Comparison of ENCODE assay signal across 9 cellular contexts in the genomic region with DNA sequence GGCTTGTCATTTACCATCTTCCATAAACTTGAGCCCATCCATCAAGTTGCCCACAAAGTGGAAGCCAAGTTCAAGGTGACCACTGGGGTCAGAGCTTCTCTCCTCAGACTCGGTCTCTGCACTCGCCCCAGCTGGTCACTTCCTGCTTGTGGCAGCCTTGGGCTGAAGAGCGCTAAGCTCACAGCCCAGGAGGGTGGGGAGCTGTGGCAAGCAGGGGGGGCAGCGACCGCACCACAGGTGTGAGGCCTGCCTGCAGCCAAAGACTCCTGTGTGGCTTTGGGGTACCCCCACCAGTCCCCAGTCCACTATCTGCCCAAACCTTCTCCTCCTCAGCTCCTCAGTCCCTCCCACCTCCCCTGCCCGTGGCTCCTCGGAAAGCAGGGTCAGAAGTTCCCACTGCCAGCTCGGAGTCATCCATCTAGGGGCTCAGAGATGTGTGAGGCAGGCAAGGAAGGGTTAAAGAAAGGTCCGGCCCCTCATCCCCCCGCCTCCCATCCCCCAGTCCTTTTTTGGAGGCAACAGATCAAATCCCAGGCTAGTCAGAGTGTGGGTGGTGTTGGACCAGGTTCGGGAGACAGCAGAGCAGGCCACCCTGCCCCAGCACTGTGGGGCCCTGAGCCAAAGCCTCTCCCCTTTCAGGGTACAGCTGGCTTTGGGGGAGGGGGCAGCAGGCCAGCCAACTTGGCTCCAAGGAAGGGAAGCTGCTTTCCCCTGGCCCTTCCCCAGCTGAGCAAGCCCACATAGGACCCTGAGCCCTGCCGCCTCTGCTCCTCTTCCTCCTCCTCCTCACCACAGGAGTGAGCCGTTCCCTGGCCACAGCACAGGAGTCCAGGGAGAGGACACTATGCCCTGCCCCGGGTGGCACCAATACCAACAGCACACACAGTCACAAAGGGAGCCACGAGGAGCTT. TPM values are rescaled to one million over a fixed set of nuclear protein-coding genes. Genes with fewer than 3 reads are reported as not detected.
DNase-seq lines count a peak whose midpoint lies in the region; ATAC-seq and TF ChIP-seq lines count a peak whose summit lies in the region.
"Had no signal": no experiment of that assay in that cellular context is flagged by ENCODE, and none has a peak within 500 bp of the region (broad histone marks: within the 10 kb centered on the region; RNA-seq: fewer than 3 reads in every experiment).

No MANE protein-coding gene starts in this region.

- no peak overlapping the region for H2BK120ac ChIP-seq in H9 (ENCODE audit: low read depth, low read length, poor library complexity, severe bottlenecking)

- H4K20me1 ChIP-seq in H9 (ENCODE audit: control insufficient read depth, insufficient read depth, insufficient read length): no peaks in the 10 kb centered on the region
- no peaks in the 10 kb centered on the region for H4K20me1 ChIP-seq in hepatocyte (ENCODE audit: insufficient read depth, poor library complexity, severe bottlenecking)

- no peak overlapping the region for H3K4ac ChIP-seq in H9 (ENCODE audit: low read depth, low read length)

- H4K5ac ChIP-seq in H9 (ENCODE audit: insufficient read length, low read depth, low read length): no peak overlapping the region

- no peak overlapping the region; the same call in 1 of the 2 replicates for H3K14ac ChIP-seq in H9 (ENCODE audit: insufficient read depth, low read length)

- no peak overlapping the region for H2AK5ac ChIP-seq in H9 (ENCODE audit: insufficient read length, low read length)

- no peak overlapping the region for H3K56ac ChIP-seq in H9 (ENCODE audit: insufficient read length, low read depth, low read length)

- H3K79me2 ChIP-seq in H9 (ENCODE audit: insufficient read depth, low read length) (no peaks in the 10 kb centered on the region), hepatocyte (no peaks in the 10 kb centered on the region)

- H2BK5ac ChIP-seq in H9 (ENCODE audit: insufficient read length, low read length): no peak overlapping the region

- peak; percentile 39 for ATAC-seq in sciatic nerve

- H2AFZ ChIP-seq in H9 (ENCODE audit: low read length): no peak overlapping the region
- H2AFZ ChIP-seq in hepatocyte: no peak overlapping the region

- peaks cover 4% of the 10 kb centered on the region; the same call in 1 of the 2 replicates for H3K4me1 ChIP-seq in H9 (ENCODE audit: insufficient read depth, low read length)
- peaks cover 14% of the 10 kb centered on the region for H3K4me1 ChIP-seq in hepatocyte (ENCODE audit: insufficient read depth)

- no peak overlapping the region for H3T11ph ChIP-seq in H9 (ENCODE audit: low read length)

- no peaks in the 10 kb centered on the region for H3K23me2 ChIP-seq in H9 (ENCODE audit: insufficient read length, low read depth, low read length, poor library complexity, severe bottlenecking)

- no peaks in the 10 kb centered on the region for H3K36me3 ChIP-seq in hepatocyte (replicated peaks; ENCODE audit: insufficient read depth, low read depth)

- no peak overlapping the region for H4K8ac ChIP-seq in H9 (replicated peaks; ENCODE audit: insufficient read length, low read depth, low read length)

- peaks cover 12 to 37% (median 35%) of the 10 kb centered on the region in 3 experiments; a peak in 6 of 7 replicates for H3K36me3 Mint-ChIP-seq in H9 (ENCODE audit: insufficient read depth in 1 of 3, low read depth in 3 of 3)
- peaks cover 24% of the 10 kb centered on the region for H3K36me3 Mint-ChIP-seq in brain

- intact Hi-C loops in sciatic nerve (cut with DNase I): loop anchor here (10.0 kb wide), 1 partner anchor 176 kb away; no protein-coding TSS in a partner anchor

- H3K18ac ChIP-seq in H9 (ENCODE audit: insufficient read length, low read depth, low read length): no peak overlapping the region

- no peak for TF ChIP-seq CTCF in H9 (conservative IDR thresholded peaks at IDR 0.05)
- no peak for TF ChIP-seq CTCF in brain (conservative IDR thresholded peaks at IDR 0.05)
- TF ChIP-seq CTCF in hepatocyte (IDR thresholded peaks at IDR 0.05; ENCODE audit: poor library complexity): no peak

- H3K79me1 ChIP-seq in H9 (ENCODE audit: insufficient read depth, low read depth, low read length, poor library complexity, severe bottlenecking): no peaks in the 10 kb centered on the region

- DNase-seq in H9: peak; percentile 79
- DNase-seq in hepatocyte (ENCODE audit: low spot score): peak; percentile 12
- no peak for DNase-seq in sciatic nerve (ENCODE audit: low spot score)
- no peak for DNase-seq in NCI-H748 (lab: John Stamatoyannopoulos, UW; ENCODE audit: unreplicated experiment)
- DNase-seq in epidermal melanocyte (ENCODE audit: insufficient read length, low spot score): no peak
- no peak for DNase-seq in HT-29 (ENCODE audit: low spot score)
- DNase-seq in NCI-H2029 treated with DMSO at 0.1 percent for 48 hours (lab: John Stamatoyannopoulos, UW): no peak

- H3K27me3 ChIP-seq in H9 (ENCODE audit: insufficient read depth, low read length) (no peaks in the 10 kb centered on the region), hepatocyte (no peaks in the 10 kb centered on the region)

- H3K27ac ChIP-seq in H9 (ENCODE audit: insufficient read length, low read depth, low read length) (no peak overlapping the region), hepatocyte (no peak overlapping the region)

- H3K9me3 Mint-ChIP-seq in H9 (no peaks in the 10 kb centered on the region; a peak in 1 of 5 replicates), brain (peaks cover 0 to 2% (median 0%) of the 10 kb centered on the region in 5 experiments)
- H3K9me3 Mint-ChIP-seq: central memory CD8-positive, alpha-beta T cell had no signal

- H3K4me2 ChIP-seq in H9 (ENCODE audit: insufficient read depth, insufficient read length, low read length) (peak overlapping the region; percentile 8), hepatocyte (no peak overlapping the region)

- no peak overlapping the region for H3K4me3 ChIP-seq in hepatocyte

- no peak overlapping the region for H2BK20ac ChIP-seq in H9 (ENCODE audit: low read depth, low read length, poor library complexity, severe bottlenecking)

- H2BK15ac ChIP-seq in H9 (ENCODE audit: low read depth, low read length): no peak overlapping the region

- H3K9ac ChIP-seq in H9 (ENCODE audit: extremely low read depth, insufficient read length, low read length): no peak overlapping the region

- H3K4me1 Mint-ChIP-seq in H9 (peaks cover 21 to 47% of the 10 kb centered on the region in 2 experiments), brain (peaks cover 55% of the 10 kb centered on the region)

- H2BK12ac ChIP-seq in H9 (ENCODE audit: insufficient read length, low read depth, low read length): no peak overlapping the region

- H3K27me3 Mint-ChIP-seq in H9 (ENCODE audit: low read depth) (0 out of 2 replicates have a peak, but pooled peaks cover 3% of the 10 kb centered on the region), brain (peaks cover 4% of the 10 kb centered on the region)
- H3K27me3 Mint-ChIP-seq: central memory CD8-positive, alpha-beta T cell had no signal

- WGBS in H9 (ENCODE audit: extremely low coverage, insufficient read length, low lambda C conversion rate): no CpG with 5 or more reads among the region's 15 CpGs
- 49% methylated on average over 13 of the region's 15 CpGs for WGBS in hepatocyte (ENCODE audit: low lambda C conversion rate, missing lambda C conversion rate)

- H3K23ac ChIP-seq in H9 (ENCODE audit: insufficient read length, low read depth, low read length): no peak overlapping the region

- no peaks in the 10 kb centered on the region for H3K9me2 ChIP-seq in hepatocyte (replicated peaks; ENCODE audit: insufficient read depth)

- H3K27ac Mint-ChIP-seq in H9 (peak overlapping the region; percentile 96 to 98 (median 96); a peak in 6 of 7 replicates), brain (peak overlapping the region; percentile 54 to 96 (median 89))

- no peaks in the 10 kb centered on the region for H3K9me3 ChIP-seq in H9 (ENCODE audit: control insufficient read depth, low read depth, low read length)
- H3K9me3 ChIP-seq in hepatocyte (ENCODE audit: low read depth): no peaks in the 10 kb centered on the region

- H3K4me3 Mint-ChIP-seq in H9: peak overlapping the region in 1 of 2 experiments; percentile 63; a peak in 3 of 5 replicates
- H3K4me3 Mint-ChIP-seq in brain: peak overlapping the region in 3 of 5 experiments; percentile 15 to 62 (median 59)
- H3K4me3 Mint-ChIP-seq: central memory CD8-positive, alpha-beta T cell had no signal

- H4K91ac ChIP-seq in H9 (ENCODE audit: insufficient read length, low read depth, low read length): no peak overlapping the region

RNA-seq across cellular contexts. Expression of a gene that starts 3.2 kb away (rescaled TPM):
- total RNA-seq in H9 (2021) (not detected in 2 replicates), hepatocyte (0.12 TPM in 1 of 2 replicates, not detected in the other), sciatic nerve (2.3 TPM)
- polyA plus RNA-seq in brain (ENCODE audit: insufficient read depth, low read depth, low replicate concordance) (0.25 TPM), hepatocyte (0.36 TPM in 1 of 2 replicates, not detected in the other)
- not detected in 2 replicates for total RNA-seq in HT-29 (2014; rRNA removed; shearing (Covaris generic))

RNA-seq across cellular contexts. Expression of a gene that starts 35.7 kb away (rescaled TPM):
- total RNA-seq in H9 (2021) (104 and 105 TPM in 2 replicates), hepatocyte (55.7 and 66.8 TPM in 2 replicates), sciatic nerve (74.7 TPM)
- polyA plus RNA-seq in brain (ENCODE audit: insufficient read depth, low read depth, low replicate concordance) (95.0 TPM), hepatocyte (69.8 and 69.9 TPM in 2 replicates)
- total RNA-seq in HT-29 (2014; rRNA removed; shearing (Covaris generic)): 56.3 and 56.6 TPM in 2 replicates

RNA-seq across cellular contexts. Expression of a gene that starts 37.9 kb away (rescaled TPM):
- total RNA-seq in H9 (2021) (174 and 177 TPM in 2 replicates), hepatocyte (71.9 and 92.1 TPM in 2 replicates), sciatic nerve (68.7 TPM)
- polyA plus RNA-seq in brain (ENCODE audit: insufficient read depth, low read depth, low replicate concordance) (166 TPM), hepatocyte (114 and 124 TPM in 2 replicates)
- total RNA-seq in HT-29 (2014; rRNA removed; shearing (Covaris generic)): 236 and 240 TPM in 2 replicates

RNA-seq across cellular contexts. Expression of a gene that starts 44.3 kb away (rescaled TPM):
- total RNA-seq in H9 (2021): 9.8 and 10.1 TPM in 2 replicates
- 176 TPM for polyA plus RNA-seq in brain (ENCODE audit: insufficient read depth, low read depth, low replicate concordance)
- total RNA-seq in hepatocyte: 35.3 and 40.2 TPM in 2 replicates
- 20.7 and 22.5 TPM in 2 replicates for polyA plus RNA-seq in hepatocyte
- 72.0 TPM for total RNA-seq in sciatic nerve
- total RNA-seq in HT-29 (2014; rRNA removed; shearing (Covaris generic)): 31.1 and 33.2 TPM in 2 replicates

RNA-seq across cellular contexts. Expression of a gene that starts 55.7 kb away (rescaled TPM):
- total RNA-seq in H9 (2021) (not detected in 2 replicates), hepatocyte (0.08 TPM in 1 of 2 replicates, not detected in the other), sciatic nerve (1.5 TPM)
- polyA plus RNA-seq in brain (ENCODE audit: insufficient read depth, low read depth, low replicate concordance) (not detected), hepatocyte (0.08 and 0.21 TPM in 2 replicates)
- not detected in 2 replicates for total RNA-seq in HT-29 (2014; rRNA removed; shearing (Covaris generic))

Comparison
In these comparisons a context has a peak if more than half of its experiments do, and no peak if none do; other contexts are left out.
1. DNase-seq: peak in H9 (single experiment) and hepatocyte (single experiment); none in sciatic nerve (single experiment), NCI-H748 (single experiment), epidermal melanocyte (single experiment), HT-29 (single experiment) and NCI-H2029 treated with DMSO at 0.1 percent for 48 hours (single experiment).